ENCODE assay signal across 15 cellular contexts in the genomic region with DNA sequence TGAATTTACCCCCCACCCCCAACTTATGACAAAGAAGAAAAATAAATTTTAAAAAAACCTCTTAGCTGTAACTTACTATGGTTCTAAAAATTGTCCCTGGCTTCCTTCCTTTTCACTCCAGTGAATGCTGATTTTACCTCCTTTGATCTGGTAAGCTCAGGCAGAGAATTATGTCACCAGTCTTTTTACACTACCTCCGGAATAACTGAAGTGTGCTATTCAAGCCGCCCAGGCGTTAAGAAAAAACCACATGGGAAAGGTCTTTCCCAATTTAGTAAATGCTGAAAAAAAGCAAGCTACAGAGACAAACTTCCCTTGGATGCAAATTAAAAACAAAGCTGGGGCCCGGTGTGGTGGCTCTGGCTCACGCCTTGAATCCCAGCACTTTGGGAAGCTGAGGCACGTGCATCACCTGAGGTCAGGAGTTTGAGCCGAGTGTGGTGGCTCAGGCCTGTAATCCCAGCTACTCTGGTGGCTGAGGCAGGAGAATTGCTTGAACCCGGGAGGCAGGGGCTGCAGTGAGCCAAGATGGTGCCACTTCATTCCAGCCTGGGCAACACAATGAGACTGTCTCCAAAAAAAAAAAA. TPM values are rescaled to one million over a fixed set of nuclear protein-coding genes. Genes with fewer than 3 reads are reported as not detected.
DNase-seq lines count a peak whose midpoint lies in the region; ATAC-seq and TF ChIP-seq lines count a peak whose summit lies in the region.
"Had no signal": no experiment of that assay in that cellular context is flagged by ENCODE, and none has a peak within 500 bp of the region (broad histone marks: within the 10 kb centered on the region; RNA-seq: fewer than 3 reads in every experiment).

No MANE protein-coding gene starts in this region.

- peaks cover 56% of the 10 kb centered on the region for H3K4me1 ChIP-seq in Loucy (ENCODE audit: insufficient read depth, low read length, poor library complexity, severe bottlenecking)
- H3K4me1 ChIP-seq in smooth muscle cell (ENCODE audit: low read depth) = peaks cover 12% of the 10 kb centered on the region

- no peaks in the 10 kb centered on the region for H3K9me2 ChIP-seq in Loucy (replicated peaks; ENCODE audit: low read depth, low read length)

- DNase-seq in activated CD4-positive, alpha-beta T cell treated with anti-CD3 and anti-CD28 coated beads, Interleukin-2, amount 10 ng/mL, durations not matched to agents 7 days and 5 days = no peak
- DNase-seq in activated CD4-positive, alpha-beta T cell treated with anti-CD3 and anti-CD28 coated beads for 1 hour = no peak
- DNase-seq in effector memory CD8-positive, alpha-beta T cell = no peak
- no peak for DNase-seq in smooth muscle cell (lab: John Stamatoyannopoulos, UW; ENCODE audit: unreplicated experiment)
- DNase-seq in sciatic nerve (ENCODE audit: low spot score) = no peak
- DNase-seq in NCI-H345 (lab: John Stamatoyannopoulos, UW) = no peak
- DNase-seq: caudate nucleus, heart left ventricle, NCI-H1092 treated with DMSO at 0.1 percent for 48 hours had no signal

- H3K27me3 Mint-ChIP-seq in activated CD4-positive, alpha-beta T cell treated with anti-CD3 and anti-CD28 coated beads, Interleukin-2, amount 10 ng/mL, durations not matched to agents 7 days and 5 days = no peaks in the 10 kb centered on the region
- no peaks in the 10 kb centered on the region for H3K27me3 Mint-ChIP-seq in effector memory CD8-positive, alpha-beta T cell

- H3K4me1 Mint-ChIP-seq in activated CD4-positive, alpha-beta T cell treated with anti-CD3 and anti-CD28 coated beads, Interleukin-2, amount 10 ng/mL, durations not matched to agents 7 days and 5 days = peaks cover 80% of the 10 kb centered on the region
- peaks cover 34 to 60% of the 10 kb centered on the region in 2 donors for H3K4me1 Mint-ChIP-seq in effector memory CD8-positive, alpha-beta T cell (ENCODE audit: low read depth in 2 of 2)

- H2AFZ ChIP-seq in Loucy (ENCODE audit: low read length) = no peak overlapping the region
- H2AFZ ChIP-seq in smooth muscle cell (ENCODE audit: low read depth) = no peak overlapping the region

- H3K9me3 ChIP-seq in Loucy (ENCODE audit: insufficient read depth, low read depth, low read length) (no peaks in the 10 kb centered on the region), smooth muscle cell (replicated peaks; ENCODE audit: low read depth) (no peaks in the 10 kb centered on the region)
- H3K9me3 ChIP-seq: heart left ventricle, thoracic aorta had no signal

- H3K79me2 ChIP-seq in Loucy (ENCODE audit: insufficient read depth, low read length) (peaks cover 97% of the 10 kb centered on the region), smooth muscle cell (ENCODE audit: low read depth) (peaks cover 95% of the 10 kb centered on the region)

- H3K27ac Mint-ChIP-seq in activated CD4-positive, alpha-beta T cell treated with anti-CD3 and anti-CD28 coated beads, Interleukin-2, amount 10 ng/mL, durations not matched to agents 7 days and 5 days = peak overlapping the region; percentile 54
- H3K27ac Mint-ChIP-seq in effector memory CD8-positive, alpha-beta T cell = peak overlapping the region; percentile 57 to 83

- TF ChIP-seq CTCF in Loucy (conservative IDR thresholded peaks at IDR 0.05; ENCODE audit: low read length) = no peak
- no peak for TF ChIP-seq CTCF in smooth muscle cell (IDR thresholded peaks at IDR 0.05; ENCODE audit: borderline replicate concordance, insufficient read depth, poor library complexity, severe bottlenecking)

- no peak overlapping the region for H3K4me3 Mint-ChIP-seq in activated CD4-positive, alpha-beta T cell treated with anti-CD3 and anti-CD28 coated beads, Interleukin-2, amount 10 ng/mL, durations not matched to agents 7 days and 5 days
- H3K4me3 Mint-ChIP-seq in effector memory CD8-positive, alpha-beta T cell = no peak overlapping the region

- 95% methylated on average over 8 of the region's 8 CpGs for WGBS in smooth muscle cell (ENCODE audit: low lambda C conversion rate)

- H3K4me2 ChIP-seq in Loucy (ENCODE audit: low read depth, low read length, poor library complexity, severe bottlenecking) (peak overlapping the region; percentile 57), smooth muscle cell (no peak overlapping the region)

- H3K27me3 ChIP-seq in Loucy (ENCODE audit: insufficient read depth, low read length, poor library complexity, severe bottlenecking) (no peaks in the 10 kb centered on the region), smooth muscle cell (ENCODE audit: low read depth) (no peaks in the 10 kb centered on the region)
- H3K27me3 ChIP-seq: heart left ventricle had no signal

- H3K9me3 Mint-ChIP-seq in activated CD4-positive, alpha-beta T cell treated with anti-CD3 and anti-CD28 coated beads, Interleukin-2, amount 10 ng/mL, durations not matched to agents 7 days and 5 days = no peaks in the 10 kb centered on the region
- H3K9me3 Mint-ChIP-seq in effector memory CD8-positive, alpha-beta T cell = no peaks in the 10 kb centered on the region

- peaks cover 63% of the 10 kb centered on the region for H3K36me3 Mint-ChIP-seq in activated CD4-positive, alpha-beta T cell treated with anti-CD3 and anti-CD28 coated beads, Interleukin-2, amount 10 ng/mL, durations not matched to agents 7 days and 5 days (ENCODE audit: low read depth)
- peaks cover 57% of the 10 kb centered on the region for H3K36me3 Mint-ChIP-seq in effector memory CD8-positive, alpha-beta T cell (ENCODE audit: insufficient read depth)

- POLR2A ChIA-PET in activated CD4-positive, alpha-beta T cell treated with anti-CD3 and anti-CD28 coated beads, Interleukin-2, amount 10 ng/mL, durations not matched to agents 7 days and 5 days (lab: Charles Lee) = interaction anchor here (1.1 kb wide), 1 partner anchor 9 kb away, joined by 4 read pairs; no protein-coding TSS in a partner anchor

- H3K36me3 ChIP-seq in Loucy (ENCODE audit: insufficient read depth, low read length) = peaks cover 57% of the 10 kb centered on the region
- peaks cover 14% of the 10 kb centered on the region for H3K36me3 ChIP-seq in smooth muscle cell (ENCODE audit: low read depth)

- CTCF ChIA-PET in activated CD4-positive, alpha-beta T cell treated with anti-CD3 and anti-CD28 coated beads, Interleukin-2, amount 10 ng/mL, durations not matched to agents 7 days and 5 days (lab: Charles Lee) = interaction anchor here (1.0 to 3.5 kb wide), 6 partner anchors 8 to 17 kb away, joined by 3 to 31 read pairs (median 5); no protein-coding TSS in a partner anchor

- H3K4me3 ChIP-seq in Loucy (ENCODE audit: low read length, poor library complexity, severe bottlenecking) = peak overlapping the region; percentile 44
- no peak overlapping the region for H3K4me3 ChIP-seq in smooth muscle cell
- H3K4me3 ChIP-seq: heart left ventricle, skin epidermis, thoracic aorta had no signal

- ATAC-seq in effector memory CD8-positive, alpha-beta T cell (replicated peaks) = no peak
- ATAC-seq in sciatic nerve = no peak
- no peak for ATAC-seq in esophagus mucosa
- ATAC-seq: heart left ventricle, left lobe of liver, SK-N-SH treated with all-trans-retinoic acid at 6 μM for 48 hours had no signal

- H4K20me1 ChIP-seq in Loucy (ENCODE audit: insufficient read depth, low read length, poor library complexity, severe bottlenecking) (peaks cover 87% of the 10 kb centered on the region), smooth muscle cell (ENCODE audit: low read depth) (peaks cover 96% of the 10 kb centered on the region)

- H3K9ac ChIP-seq in Loucy (ENCODE audit: low read depth, low read length, poor library complexity, severe bottlenecking) = peak overlapping the region; percentile 42
- H3K9ac ChIP-seq in smooth muscle cell (ENCODE audit: low read depth) = no peak overlapping the region

- peak overlapping the region; percentile 40 for H3K27ac ChIP-seq in smooth muscle cell (ENCODE audit: low read depth)
- H3K27ac ChIP-seq: thoracic aorta had no signal

- peaks cover 6% of the 10 kb centered on the region for H3F3A ChIP-seq in Loucy (ENCODE audit: low read depth)
- peaks cover 22% of the 10 kb centered on the region for H3F3A ChIP-seq in smooth muscle cell (ENCODE audit: low read depth)

- intact Hi-C loops in sciatic nerve (cut with DNase I) = no loop called here

RNA-seq across cellular contexts. Expression of a gene that starts 12.4 kb away (rescaled TPM):
- 100 to 1,000 TPM; 149 to 166 TPM for total RNA-seq in activated CD4-positive, alpha-beta T cell treated with anti-CD3 and anti-CD28 coated beads, Interleukin-2, amount 10 ng/mL, durations not matched to agents 7 days and 5 days
- total RNA-seq in smooth muscle cell = 92.3 and 100 TPM in 2 replicates
- polyA plus RNA-seq in smooth muscle cell = 46.3 and 49.8 TPM in 2 replicates
- total RNA-seq in sciatic nerve = 85.3 TPM
- 63.0 TPM for total RNA-seq in esophagus mucosa

RNA-seq across cellular contexts. Expression of a gene that starts 12.6 kb away (rescaled TPM):
- 10 to 100 TPM; 36.8 to 41.5 TPM for total RNA-seq in activated CD4-positive, alpha-beta T cell treated with anti-CD3 and anti-CD28 coated beads, Interleukin-2, amount 10 ng/mL, durations not matched to agents 7 days and 5 days
- total RNA-seq in smooth muscle cell (16.0 and 18.3 TPM in 2 replicates), sciatic nerve (8.7 TPM), esophagus mucosa (12.8 TPM)
- polyA plus RNA-seq in smooth muscle cell = 15.7 and 20.6 TPM in 2 replicates
